In the genomic region with DNA sequence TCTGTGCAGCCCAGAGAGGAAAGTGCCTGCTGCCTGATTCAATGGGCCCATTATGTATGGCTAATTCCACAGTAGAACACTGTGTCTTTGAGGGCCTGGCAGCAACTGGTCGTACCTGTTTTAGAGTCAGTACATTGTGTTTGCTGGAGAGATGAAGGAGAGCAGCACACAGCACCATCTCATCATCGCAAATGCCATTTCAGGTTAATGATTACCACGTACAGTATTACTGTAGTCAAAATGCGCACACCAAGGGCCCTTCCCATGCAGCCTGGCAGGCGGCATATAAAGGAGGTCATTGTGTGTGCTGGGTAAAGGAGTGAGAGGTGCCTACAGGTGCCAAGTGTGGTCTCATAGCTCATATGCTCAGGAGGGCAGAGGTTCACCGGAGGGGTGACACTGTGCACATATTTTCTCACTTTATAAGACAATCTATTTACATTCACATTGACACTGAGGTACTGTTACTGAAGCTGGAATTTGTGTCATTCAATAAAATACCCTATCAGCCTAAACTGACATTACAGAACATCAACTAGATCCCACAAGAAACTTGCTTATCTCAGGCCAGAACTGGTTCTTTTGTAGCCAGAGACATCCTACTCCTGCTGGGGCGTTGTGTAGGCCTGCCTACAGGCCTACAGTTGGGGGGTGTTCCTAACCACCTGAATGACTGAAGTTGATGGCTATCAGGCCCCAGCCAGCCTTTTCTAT, we compare ENCODE assay signal across 17 cellular contexts.
DNase-seq lines count a peak whose midpoint lies in the region; ATAC-seq and TF ChIP-seq lines count a peak whose summit lies in the region.
"Had no signal": no experiment of that assay in that cellular context is flagged by ENCODE, and none has a peak within 500 bp of the region (broad histone marks: within the 10 kb centered on the region; RNA-seq: fewer than 3 reads in every experiment).

No MANE protein-coding gene starts in this region.

- H3K36me3 Mint-ChIP-seq in progenitor cell of endocrine pancreas (ENCODE audit: insufficient read depth) (peaks cover 18% of the 10 kb centered on the region), CD14-positive monocyte (no peaks in the 10 kb centered on the region)
- H3K36me3 Mint-ChIP-seq: immature natural killer cell had no signal

- no peaks in the 10 kb centered on the region for H3K9me3 ChIP-seq in Peyer's patch
- H3K9me3 ChIP-seq in hepatocyte (ENCODE audit: low read depth): no peaks in the 10 kb centered on the region
- no peaks in the 10 kb centered on the region for H3K9me3 ChIP-seq in tibial artery
- H3K9me3 ChIP-seq: spleen, thyroid gland had no signal

- H4K20me1 ChIP-seq in hepatocyte (ENCODE audit: insufficient read depth, poor library complexity, severe bottlenecking): no peaks in the 10 kb centered on the region

- H3K27me3 ChIP-seq in Peyer's patch (no peaks in the 10 kb centered on the region), hepatocyte (no peaks in the 10 kb centered on the region), tibial artery (no peaks in the 10 kb centered on the region)
- H3K27me3 ChIP-seq: thyroid gland had no signal

- 73% methylated on average over 7 of the region's 7 CpGs for WGBS in hepatocyte (ENCODE audit: low lambda C conversion rate, missing lambda C conversion rate)

- no peaks in the 10 kb centered on the region for H3K9me2 ChIP-seq in hepatocyte (replicated peaks; ENCODE audit: insufficient read depth)

- H3K4me1 ChIP-seq in Peyer's patch (peaks cover 0 to 14% (median 0%) of the 10 kb centered on the region in 4 donors), hepatocyte (ENCODE audit: insufficient read depth) (peaks cover 16% of the 10 kb centered on the region), tibial artery (peaks cover 0 to 5% (median 0%) of the 10 kb centered on the region in 4 donors)
- H3K4me1 ChIP-seq: spleen had no signal

- peak overlapping the region in 3 of 4 donors; percentile 35 to 73 (median 71) for H3K27ac ChIP-seq in Peyer's patch
- H3K27ac ChIP-seq in hepatocyte: peak overlapping the region; percentile 82
- no peak overlapping the region for H3K27ac ChIP-seq in tibial artery
- H3K27ac ChIP-seq: spleen, thyroid gland had no signal

- H3K9me3 Mint-ChIP-seq in progenitor cell of endocrine pancreas (ENCODE audit: low read depth): no peaks in the 10 kb centered on the region
- no peaks in the 10 kb centered on the region for H3K9me3 Mint-ChIP-seq in CD14-positive monocyte
- H3K9me3 Mint-ChIP-seq: dendritic cell treated with granulocyte-macrophage colony-stimulating factor and Interleukin-4, amounts not matched to agents 40 ng/mL and 50 ng/mL, for 4 days; immature natural killer cell had no signal

- H3K36me3 ChIP-seq in Peyer's patch (no peaks in the 10 kb centered on the region), hepatocyte (replicated peaks; ENCODE audit: insufficient read depth, low read depth) (no peaks in the 10 kb centered on the region), tibial artery (no peaks in the 10 kb centered on the region)
- H3K36me3 ChIP-seq: spleen, thyroid gland had no signal

- H3K4me1 Mint-ChIP-seq in progenitor cell of endocrine pancreas (ENCODE audit: low read depth): peaks cover 33% of the 10 kb centered on the region
- H3K4me1 Mint-ChIP-seq in CD14-positive monocyte: no peaks in the 10 kb centered on the region
- H3K4me1 Mint-ChIP-seq: immature natural killer cell had no signal

- no peak for TF ChIP-seq POLR2A in Peyer's patch (IDR thresholded peaks at IDR 0.05)

- DNase-seq in COLO829 (ENCODE audit: low spot score) (peak; percentile 57), Peyer's patch (peak in 2 of 3 donors; percentile 54 to 61), hepatocyte (ENCODE audit: low spot score) (peak; percentile 49), progenitor cell of endocrine pancreas (ENCODE audit: low spot score, unreplicated experiment) (no peak), NCI-H2081 treated with DMSO at 0.1 percent for 48 hours (lab: John Stamatoyannopoulos, UW) (no peak), CD14-positive monocyte (ENCODE audit: low spot score) (no peak), tibial artery (no peak)
- DNase-seq: activated CD4-positive, alpha-beta T cell treated with anti-CD3 and anti-CD28 coated beads for 1 hour; immature natural killer cell; Karpas-422; NCI-H187; spleen; SW 1271 had no signal

- no peak overlapping the region for H3K4me2 ChIP-seq in hepatocyte

- H3K27me3 Mint-ChIP-seq in progenitor cell of endocrine pancreas: no peaks in the 10 kb centered on the region
- peaks cover 0 to 2% (median 0%) of the 10 kb centered on the region in 3 donors for H3K27me3 Mint-ChIP-seq in CD14-positive monocyte (ENCODE audit: low read depth in 3 of 3)

- H3K4me3 ChIP-seq in Peyer's patch (no peak overlapping the region), hepatocyte (no peak overlapping the region), tibial artery (no peak overlapping the region)
- H3K4me3 ChIP-seq: GM12878, spleen, thyroid gland had no signal

- no peaks in the 10 kb centered on the region for H3K79me2 ChIP-seq in hepatocyte

- H3K4me3 Mint-ChIP-seq in progenitor cell of endocrine pancreas (ENCODE audit: low read depth) (no peak overlapping the region), CD14-positive monocyte (no peak overlapping the region)
- H3K4me3 Mint-ChIP-seq: dendritic cell treated with granulocyte-macrophage colony-stimulating factor and Interleukin-4, amounts not matched to agents 40 ng/mL and 50 ng/mL, for 4 days; immature natural killer cell had no signal

- H3K27ac Mint-ChIP-seq in progenitor cell of endocrine pancreas: peak overlapping the region; percentile 78
- peak overlapping the region in 1 of 7 donors; percentile 54 for H3K27ac Mint-ChIP-seq in CD14-positive monocyte
- H3K27ac Mint-ChIP-seq: dendritic cell treated with granulocyte-macrophage colony-stimulating factor and Interleukin-4, amounts not matched to agents 40 ng/mL and 50 ng/mL, for 4 days; immature natural killer cell had no signal

- TF ChIP-seq CTCF in Peyer's patch (IDR thresholded peaks at IDR 0.05): peak in 1 of 6 experiments; percentile 5
- no peak for TF ChIP-seq CTCF in hepatocyte (IDR thresholded peaks at IDR 0.05; ENCODE audit: poor library complexity)
- no peak for TF ChIP-seq CTCF in progenitor cell of endocrine pancreas (IDR thresholded peaks at IDR 0.05; ENCODE audit: unreplicated experiment)
- no peak for TF ChIP-seq CTCF in CD14-positive monocyte (IDR thresholded peaks at IDR 0.05)
- TF ChIP-seq CTCF in tibial artery (IDR thresholded peaks at IDR 0.05): no peak

- no peak for ATAC-seq in HG02884 (IDR thresholded peaks at IDR 0.05; ENCODE audit: unreplicated experiment)
- ATAC-seq: GM12878 had no signal

- H2AFZ ChIP-seq in hepatocyte: no peak overlapping the region

- intact Hi-C loops in CD14-positive monocyte (cut with micrococcal nuclease): no loop called here
- intact Hi-C loops in tibial artery (cut with DNase I; ENCODE audit: low total_unique reads): no loop called here

Comparison
In these comparisons a context has a peak if more than half of its experiments do, and no peak if none do; other contexts are left out.
1. DNase-seq: peak in COLO829 (single experiment), Peyer's patch (2 of 3) and hepatocyte (single experiment); none in progenitor cell of endocrine pancreas (single experiment), NCI-H2081 treated with DMSO at 0.1 percent for 48 hours (single experiment), CD14-positive monocyte (single experiment) and tibial artery (0 of 2).
2. H3K27ac ChIP-seq: peak in Peyer's patch (3 of 4) and hepatocyte (single experiment); none in tibial artery (0 of 2).